ENCODE assay signal across 8 cellular contexts in the genomic region with DNA sequence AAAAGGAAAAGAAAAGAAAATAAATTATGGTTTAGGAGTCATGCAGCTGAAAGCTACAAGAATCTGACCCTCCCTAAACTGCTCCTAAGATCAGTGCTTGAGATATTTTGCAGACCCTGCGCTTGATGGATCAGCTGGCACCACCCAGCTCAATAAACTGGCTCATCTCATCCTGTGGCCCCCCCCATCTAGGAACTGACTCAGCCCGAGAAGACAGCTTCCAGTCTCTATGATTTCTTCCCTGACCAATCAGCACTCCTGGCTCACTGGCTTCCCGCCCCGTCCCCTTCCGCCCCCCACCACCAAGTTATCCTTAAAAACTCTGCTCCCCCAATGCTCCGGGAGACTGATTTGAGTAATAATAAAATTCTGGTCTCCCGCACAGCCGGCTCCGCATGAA. TPM values are rescaled to one million over a fixed set of nuclear protein-coding genes. Genes with fewer than 3 reads are reported as not detected.
DNase-seq lines count a peak whose midpoint lies in the region; ATAC-seq and TF ChIP-seq lines count a peak whose summit lies in the region.
"Not testable (repeated sequence)": the region's sequence is repeated elsewhere in the genome, so short reads cannot be mapped to it uniquely, and the experiment has no call there.

No MANE protein-coding gene starts in this region.

- TF ChIP-seq CTCF in HL-60 (IDR thresholded peaks at IDR 0.05; ENCODE audit: insufficient read depth, low read length); OCI-LY7 (conservative IDR thresholded peaks at IDR 0.05; ENCODE audit: low read length); right atrium auricular region (IDR thresholded peaks at IDR 0.05); suprapubic skin (IDR thresholded peaks at IDR 0.05): not testable (repeated sequence)

- H3K4me3 Mint-ChIP-seq in activated T-helper 17 cell treated with anti-CD3 and anti-CD28 coated beads, Interleukin-2, amount 50 U/mL, for 72 hours = peak overlapping the region; percentile 85
- peak overlapping the region; percentile 83 for H3K4me3 Mint-ChIP-seq in dendritic cell treated with granulocyte-macrophage colony-stimulating factor and Interleukin-4, amounts not matched to agents 40 ng/mL and 50 ng/mL, for 4 days
- peak overlapping the region; percentile 84 for H3K4me3 Mint-ChIP-seq in natural killer cell treated with Interleukin-12 subunit alpha and Interleukin-12 subunit beta and Interleukin-15 and Interleukin-18, amount 100 ng/mL, for 72 hours

- POLR2A ChIA-PET in OCI-LY7 (lab: Charles Lee) = interaction anchor here (0.6 to 1.1 kb wide), 6 partner anchors 9 to 314 kb away, joined by 3 to 8 read pairs (median 4); no protein-coding TSS in a partner anchor

- H3K4me3 ChIP-seq in HL-60 (replicated peaks; ENCODE audit: insufficient read depth, low read length) (peak overlapping the region; percentile 13; the same call in 1 of the 2 replicates), right atrium auricular region (peak overlapping the region in 1 of 2 donors; percentile 55), suprapubic skin (peak overlapping the region; percentile 58)
- not testable (repeated sequence) for H3K4me3 ChIP-seq in OCI-LY7 (ENCODE audit: low read depth, low read length, poor library complexity, severe bottlenecking)

- not testable (repeated sequence) for H3K9me3 Mint-ChIP-seq in activated T-helper 17 cell treated with anti-CD3 and anti-CD28 coated beads, Interleukin-2, amount 50 U/mL, for 72 hours; dendritic cell treated with granulocyte-macrophage colony-stimulating factor and Interleukin-4, amounts not matched to agents 40 ng/mL and 50 ng/mL, for 4 days; natural killer cell treated with Interleukin-12 subunit alpha and Interleukin-12 subunit beta and Interleukin-15 and Interleukin-18, amount 100 ng/mL, for 72 hours

- H3K9me2 ChIP-seq in OCI-LY7 (ENCODE audit: insufficient read depth, low read length) = not testable (repeated sequence)

- TF ChIP-seq EP300 in suprapubic skin (IDR thresholded peaks at IDR 0.05) = not testable (repeated sequence)

- TF ChIP-seq POLR2A in suprapubic skin (IDR thresholded peaks at IDR 0.05) = not testable (repeated sequence)

- ATAC-seq in activated T-helper 17 cell treated with anti-CD3 and anti-CD28 coated beads, Interleukin-2, amount 50 U/mL, for 72 hours (replicated peaks); natural killer cell treated with Interleukin-12 subunit alpha and Interleukin-12 subunit beta and Interleukin-15 and Interleukin-18, amount 100 ng/mL, for 72 hours: not testable (repeated sequence)

- peak overlapping the region; percentile 79 for H2AFZ ChIP-seq in OCI-LY7 (ENCODE audit: low read length)

- H3K4me2 ChIP-seq in OCI-LY7 (ENCODE audit: low read length) = peak overlapping the region; percentile 28; the same call in 1 of the 2 replicates

- H3K4me1 ChIP-seq in OCI-LY7 (ENCODE audit: insufficient read depth, low read length, poor library complexity, severe bottlenecking) (peaks cover 13% of the 10 kb centered on the region), right atrium auricular region (peaks cover 0 to 15% of the 10 kb centered on the region in 2 donors), suprapubic skin (peaks cover 11% of the 10 kb centered on the region)

- H3K79me2 ChIP-seq in OCI-LY7 (ENCODE audit: insufficient read depth, low read depth, low read length) = not testable (repeated sequence)

- intact Hi-C loops in OCI-LY7 (cut with micrococcal nuclease; ENCODE audit: unreplicated experiment); dendritic cell treated with granulocyte-macrophage colony-stimulating factor and Interleukin-4, amounts not matched to agents 40 ng/mL and 50 ng/mL, for 4 days (cut with micrococcal nuclease): not testable (repeated sequence)

- H3K27ac ChIP-seq in HL-60 (replicated peaks) (peak overlapping the region; percentile 86), right atrium auricular region (peak overlapping the region; percentile 76 to 84), suprapubic skin (peak overlapping the region; percentile 78)
- H3K27ac ChIP-seq in OCI-LY7 (ENCODE audit: low read depth, low read length, poor library complexity, severe bottlenecking) = not testable (repeated sequence)

- not testable (repeated sequence) for H3K9me3 ChIP-seq in OCI-LY7 (ENCODE audit: low read length); right atrium auricular region; suprapubic skin

- H3K36me3 ChIP-seq in OCI-LY7 (ENCODE audit: insufficient read depth, low read length); right atrium auricular region; suprapubic skin: not testable (repeated sequence)

- BruUV-seq in OCI-LY7 (replicated peaks; lab: Mats Ljungman, UMichigan) = not testable (repeated sequence)

- H3K36me3 Mint-ChIP-seq in activated T-helper 17 cell treated with anti-CD3 and anti-CD28 coated beads, Interleukin-2, amount 50 U/mL, for 72 hours (ENCODE audit: low read depth); dendritic cell treated with granulocyte-macrophage colony-stimulating factor and Interleukin-4, amounts not matched to agents 40 ng/mL and 50 ng/mL, for 4 days (ENCODE audit: low read depth); natural killer cell treated with Interleukin-12 subunit alpha and Interleukin-12 subunit beta and Interleukin-15 and Interleukin-18, amount 100 ng/mL, for 72 hours: not testable (repeated sequence)

- H3K4me1 Mint-ChIP-seq in activated T-helper 17 cell treated with anti-CD3 and anti-CD28 coated beads, Interleukin-2, amount 50 U/mL, for 72 hours = not testable (repeated sequence)
- H3K4me1 Mint-ChIP-seq in dendritic cell treated with granulocyte-macrophage colony-stimulating factor and Interleukin-4, amounts not matched to agents 40 ng/mL and 50 ng/mL, for 4 days (ENCODE audit: low read depth) = peaks cover 36% of the 10 kb centered on the region
- H3K4me1 Mint-ChIP-seq in natural killer cell treated with Interleukin-12 subunit alpha and Interleukin-12 subunit beta and Interleukin-15 and Interleukin-18, amount 100 ng/mL, for 72 hours (ENCODE audit: low read depth in 2 of 2) = peaks cover 14% of the 10 kb centered on the region in 2 donors

- CTCF ChIA-PET in OCI-LY7 (lab: Charles Lee; ENCODE audit: unreplicated experiment) = not testable (repeated sequence)

- H4K20me1 ChIP-seq in OCI-LY7 (ENCODE audit: insufficient read depth, low read length) = not testable (repeated sequence)

- not testable (repeated sequence) for H3K27me3 ChIP-seq in HL-60 (ENCODE audit: insufficient read depth, poor library complexity, severe bottlenecking); right atrium auricular region; suprapubic skin

- H3K27me3 Mint-ChIP-seq in activated T-helper 17 cell treated with anti-CD3 and anti-CD28 coated beads, Interleukin-2, amount 50 U/mL, for 72 hours; dendritic cell treated with granulocyte-macrophage colony-stimulating factor and Interleukin-4, amounts not matched to agents 40 ng/mL and 50 ng/mL, for 4 days; natural killer cell treated with Interleukin-12 subunit alpha and Interleukin-12 subunit beta and Interleukin-15 and Interleukin-18, amount 100 ng/mL, for 72 hours: not testable (repeated sequence)

- DNase-seq in Ammon's horn (ENCODE audit: low spot score) = peak; percentile 35
- DNase-seq in HL-60 (ENCODE audit: low read depth in 1 of 2, low spot score in 1 of 2); OCI-LY7 (ENCODE audit: low spot score); right atrium auricular region (ENCODE audit: low spot score); natural killer cell treated with Interleukin-12 subunit alpha and Interleukin-12 subunit beta and Interleukin-15 and Interleukin-18, amount 100 ng/mL, for 72 hours (ENCODE audit: low spot score); suprapubic skin (ENCODE audit: low spot score in 2 of 2): not testable (repeated sequence)

- H3K27ac Mint-ChIP-seq in activated T-helper 17 cell treated with anti-CD3 and anti-CD28 coated beads, Interleukin-2, amount 50 U/mL, for 72 hours = peak overlapping the region; percentile 95
- H3K27ac Mint-ChIP-seq in dendritic cell treated with granulocyte-macrophage colony-stimulating factor and Interleukin-4, amounts not matched to agents 40 ng/mL and 50 ng/mL, for 4 days = peak overlapping the region; percentile 96
- H3K27ac Mint-ChIP-seq in natural killer cell treated with Interleukin-12 subunit alpha and Interleukin-12 subunit beta and Interleukin-15 and Interleukin-18, amount 100 ng/mL, for 72 hours = peak overlapping the region; percentile 79 to 93

- 79% methylated on average over 9 of the region's 9 CpGs for WGBS in suprapubic skin

RNA-seq across cellular contexts. Expression of gene SPTLC2, which starts 24.3 kb away (rescaled TPM):
- 14.7 and 19.6 TPM in 2 replicates for total RNA-seq in OCI-LY7 (2014; rRNA removed; shearing (Covaris generic))
- total RNA-seq in OCI-LY7 (2022) = 36.8 and 45.1 TPM in 2 replicates
- 10 to 100 TPM; 17.4 to 27.2 TPM for total RNA-seq in activated T-helper 17 cell treated with anti-CD3 and anti-CD28 coated beads, Interleukin-2, amount 50 U/mL, for 72 hours
- 10 to 100 TPM; 11.3 to 14.0 TPM for total RNA-seq in right atrium auricular region
- total RNA-seq in natural killer cell treated with Interleukin-12 subunit alpha and Interleukin-12 subunit beta and Interleukin-15 and Interleukin-18, amount 100 ng/mL, for 72 hours = 10 to 100 TPM; 44.0 to 65.7 TPM
- 10 to 100 TPM; 18.9 to 24.6 (median 22.8) TPM for total RNA-seq in suprapubic skin
